In genomic region chr4:78938868-78939666, GRCh38 we compare ENCODE assay signal across 8 cellular contexts. TPM values are rescaled to one million over a fixed set of nuclear protein-coding genes. Genes with fewer than 3 reads are reported as not detected.
DNase-seq lines count a peak whose midpoint lies in the region; ATAC-seq, FAIRE-seq and TF ChIP-seq lines count a peak whose summit lies in the region.

Gene PAQR3, minus strand, starts transcription at chr4:78939438. Its CDS starts 214 bp downstream, at chr4:78939224.

- TF ChIP-seq CTCF in DOHH2 (IDR thresholded peaks at IDR 0.05; ENCODE audit: low read depth, low read length, poor library complexity, severe bottlenecking): no peak
- TF ChIP-seq CTCF in fibroblast of mammary gland (conservative IDR thresholded peaks at IDR 0.05; ENCODE audit: control insufficient read depth, insufficient read depth, low read depth, low read length): no peak
- no peak for TF ChIP-seq CTCF in natural killer cell (IDR thresholded peaks at IDR 0.05)

- H3K9me2 ChIP-seq in DOHH2 (replicated peaks; ENCODE audit: control insufficient read depth, low read length): no peaks in the 10 kb centered on the region

- peaks cover 16% of the 10 kb centered on the region for H3K27me3 Mint-ChIP-seq in activated T-helper 1 cell treated with anti-CD3 and anti-CD28 coated beads, Interleukin-12 subunit alpha, Interleukin-12 subunit beta, Interleukin-2, Interleukin-4 antibody, amounts not matched to agents 30 ng/mL and 10 ng/mL and 1 ng/mL, durations not matched to agents 14 hours and 24 hours and 36 hours (ENCODE audit: insufficient read depth)
- peaks cover 19 to 25% of the 10 kb centered on the region in 2 donors for H3K27me3 Mint-ChIP-seq in natural killer cell (ENCODE audit: low read depth in 2 of 2)

- no peaks in the 10 kb centered on the region for H3K27me3 ChIP-seq in DOHH2 (ENCODE audit: control insufficient read depth, low read length)

- H3K4me1 ChIP-seq in DOHH2 (ENCODE audit: control insufficient read depth, low read length): peaks cover 23% of the 10 kb centered on the region

- peak within 1 kb of the TSS; percentile 97 for H3K4me3 Mint-ChIP-seq in activated T-helper 1 cell treated with anti-CD3 and anti-CD28 coated beads, Interleukin-12 subunit alpha, Interleukin-12 subunit beta, Interleukin-2, Interleukin-4 antibody, amounts not matched to agents 30 ng/mL and 10 ng/mL and 1 ng/mL, durations not matched to agents 14 hours and 24 hours and 36 hours
- H3K4me3 Mint-ChIP-seq in natural killer cell: peak within 1 kb of the TSS; percentile 95

- H3K79me2 ChIP-seq in DOHH2 (ENCODE audit: control insufficient read depth, low read length): peaks cover 24% of the 10 kb centered on the region

- ATAC-seq in GM21737 (IDR thresholded peaks at IDR 0.05; ENCODE audit: unreplicated experiment) (peak; percentile 99), natural killer cell (peak; percentile 96 to 99 (median 97))

- no peaks in the 10 kb centered on the region for H3K9me3 Mint-ChIP-seq in activated T-helper 1 cell treated with anti-CD3 and anti-CD28 coated beads, Interleukin-12 subunit alpha, Interleukin-12 subunit beta, Interleukin-2, Interleukin-4 antibody, amounts not matched to agents 30 ng/mL and 10 ng/mL and 1 ng/mL, durations not matched to agents 14 hours and 24 hours and 36 hours
- H3K9me3 Mint-ChIP-seq in natural killer cell: no peaks in the 10 kb centered on the region

- H3K4me3 ChIP-seq in DOHH2 (ENCODE audit: low read length) (peak within 1 kb of the TSS; percentile 88), fibroblast of mammary gland (ENCODE audit: control insufficient read depth, low read depth, low read length) (peak within 1 kb of the TSS; percentile 93)

- H3K27ac ChIP-seq in DOHH2 (ENCODE audit: low read depth, low read length): peak within 1 kb of the TSS; percentile 16

- intact Hi-C loops in activated T-helper 1 cell treated with anti-CD3 and anti-CD28 coated beads, Interleukin-12 subunit alpha, Interleukin-12 subunit beta, Interleukin-2, Interleukin-4 antibody, amounts not matched to agents 30 ng/mL and 10 ng/mL and 1 ng/mL, durations not matched to agents 14 hours and 24 hours and 36 hours (cut with micrococcal nuclease): loop anchor here (1.0 to 10.0 kb wide), 5 partner anchors 163 to 1133 kb away; partner anchors contain the start of genes ANTXR2, ANXA3 and BMP2K
- intact Hi-C loops in natural killer cell (cut with micrococcal nuclease): no loop called here

- DNase-seq in KG1 (lab: John Stamatoyannopoulos, UW) (peak; percentile 66), RCC 7860 (ENCODE audit: low spot score) (peak; percentile 56), fibroblast of mammary gland (ENCODE audit: low read depth) (peak; percentile 72), natural killer cell (peak; percentile 86)
- peak; percentile 82 for DNase-seq in activated T-helper 1 cell treated with anti-CD3 and anti-CD28 coated beads, Interleukin-12 subunit alpha, Interleukin-12 subunit beta, Interleukin-2, Interleukin-4 antibody, amounts not matched to agents 30 ng/mL and 10 ng/mL and 1 ng/mL, durations not matched to agents 14 hours and 24 hours and 36 hours (ENCODE audit: low spot score)
- peak; percentile 75 for DNase-seq in stimulated activated naive CD4-positive, alpha-beta T cell treated with Interleukin-2 at 50 U/mL for 16 hours (lab: John Stamatoyannopoulos, UW)

- FAIRE-seq in RCC 7860 (lab: Jason Lieb, UNC): no peak

- no peaks in the 10 kb centered on the region for H3K36me3 ChIP-seq in DOHH2 (ENCODE audit: control insufficient read depth, low read length)

- no peaks in the 10 kb centered on the region for H3F3A ChIP-seq in DOHH2 (ENCODE audit: control insufficient read depth, insufficient read depth)

- no peaks in the 10 kb centered on the region for H3K9me3 ChIP-seq in DOHH2 (ENCODE audit: control insufficient read depth, insufficient read depth, low read length)

- H3K4me2 ChIP-seq in DOHH2 (ENCODE audit: low read length): peak within 1 kb of the TSS; percentile 76

- H3K27ac Mint-ChIP-seq in activated T-helper 1 cell treated with anti-CD3 and anti-CD28 coated beads, Interleukin-12 subunit alpha, Interleukin-12 subunit beta, Interleukin-2, Interleukin-4 antibody, amounts not matched to agents 30 ng/mL and 10 ng/mL and 1 ng/mL, durations not matched to agents 14 hours and 24 hours and 36 hours: peak within 1 kb of the TSS; percentile 88
- peak within 1 kb of the TSS; percentile 82 to 99 for H3K27ac Mint-ChIP-seq in natural killer cell

- no peaks in the 10 kb centered on the region for H4K20me1 ChIP-seq in DOHH2 (ENCODE audit: control insufficient read depth, insufficient read depth, low read depth, low read length)

- peaks cover 13% of the 10 kb centered on the region for H3K36me3 Mint-ChIP-seq in activated T-helper 1 cell treated with anti-CD3 and anti-CD28 coated beads, Interleukin-12 subunit alpha, Interleukin-12 subunit beta, Interleukin-2, Interleukin-4 antibody, amounts not matched to agents 30 ng/mL and 10 ng/mL and 1 ng/mL, durations not matched to agents 14 hours and 24 hours and 36 hours (ENCODE audit: low read depth)
- H3K36me3 Mint-ChIP-seq in natural killer cell: no peaks in the 10 kb centered on the region

- H3K4me1 Mint-ChIP-seq in activated T-helper 1 cell treated with anti-CD3 and anti-CD28 coated beads, Interleukin-12 subunit alpha, Interleukin-12 subunit beta, Interleukin-2, Interleukin-4 antibody, amounts not matched to agents 30 ng/mL and 10 ng/mL and 1 ng/mL, durations not matched to agents 14 hours and 24 hours and 36 hours (ENCODE audit: low read depth): peaks cover 47% of the 10 kb centered on the region
- peaks cover 25 to 33% of the 10 kb centered on the region in 2 donors for H3K4me1 Mint-ChIP-seq in natural killer cell

RNA-seq across cellular contexts. Expression of gene PAQR3, which starts in this region (rescaled TPM):
- 19.6 and 19.8 TPM in 2 replicates for total RNA-seq in activated T-helper 1 cell treated with anti-CD3 and anti-CD28 coated beads, Interleukin-12 subunit alpha, Interleukin-12 subunit beta, Interleukin-2, Interleukin-4 antibody, amounts not matched to agents 30 ng/mL and 10 ng/mL and 1 ng/mL, durations not matched to agents 14 hours and 24 hours and 36 hours
- 10 to 100 TPM; 23.7 to 31.7 (median 24.2) TPM for total RNA-seq in natural killer cell

Comparison
In these comparisons a context has a peak if more than half of its experiments do, and no peak if none do; other contexts are left out.
1. Peak in every context shown above with its lines: DNase-seq, ATAC-seq, H3K4me3 ChIP-seq and H3K27ac ChIP-seq.